Comparison of ENCODE assay signal across 17 cellular contexts in genomic region chr14:84129028-84129427, GRCh38.
DNase-seq lines count a peak whose midpoint lies in the region; ATAC-seq, FAIRE-seq and TF ChIP-seq lines count a peak whose summit lies in the region.
"Had no signal": no experiment of that assay in that cellular context is flagged by ENCODE, and none has a peak within 500 bp of the region (broad histone marks: within the 10 kb centered on the region; RNA-seq: fewer than 3 reads in every experiment).

No MANE protein-coding gene starts in this region.

- no peak overlapping the region for H2BK120ac ChIP-seq in H1 (replicated peaks; ENCODE audit: low read depth, low read length)

- H3K27me3 ChIP-seq in H1 (replicated peaks in 1 of 4; ENCODE audit: control insufficient read depth in 3 of 4, extremely low read depth in 1 of 4, insufficient read depth in 3 of 4, low read length in 3 of 4) = no peaks in the 10 kb centered on the region
- H3K27me3 ChIP-seq: heart right ventricle had no signal

- peak; percentile 46 to 64 for ATAC-seq in stimulated activated naive B cell treated with anti-CD40 and anti-IgM and Interleukin-4, amounts not matched to agents 10 μg/mL and 1 μg/mL and 100 μg/mL, for 72 hours (replicated peaks)
- ATAC-seq in GM21529 (IDR thresholded peaks at IDR 0.05; ENCODE audit: unreplicated experiment) = no peak
- ATAC-seq in GM19324 (IDR thresholded peaks at IDR 0.05; ENCODE audit: low FRiP score, unreplicated experiment) = no peak
- ATAC-seq: heart right ventricle; naive thymus-derived CD4-positive, alpha-beta T cell had no signal

- no peak for TF ChIP-seq POLR2A in H1 (IDR thresholded peaks at IDR 0.05; ENCODE audit: control extremely low read depth in 1 of 2, low read depth in 2 of 2, low read length in 2 of 2)

- no peak overlapping the region for H4K91ac ChIP-seq in H1 (replicated peaks; ENCODE audit: insufficient read length, low read length)

- TF ChIP-seq RAD21 in H1 (IDR thresholded peaks at IDR 0.05 in 1 of 2, conservative IDR thresholded peaks at IDR 0.05 in 1 of 2; ENCODE audit: low read depth in 2 of 2, low read length in 2 of 2) = no peak

- no peaks in the 10 kb centered on the region for H3K9me3 Mint-ChIP-seq in stimulated activated naive B cell treated with anti-CD40 and anti-IgM and Interleukin-4, amounts not matched to agents 10 μg/mL and 1 μg/mL and 100 μg/mL, for 72 hours
- H3K9me3 Mint-ChIP-seq: activated CD4-positive, alpha-beta T cell treated with anti-CD3 and anti-CD28 coated beads, Interleukin-2, amount 10 ng/mL, durations not matched to agents 24 days and 14 days had no signal

- H3K4me1 ChIP-seq in H1 (replicated peaks in 1 of 4; ENCODE audit: control insufficient read depth in 3 of 4, insufficient read depth in 4 of 4, low read length in 3 of 4) = no peaks in the 10 kb centered on the region
- H3K4me1 ChIP-seq: heart right ventricle had no signal

- no peak overlapping the region for H3K4me3 ChIP-seq in H1 (ENCODE audit: extremely low read depth in 1 of 4, insufficient read depth in 2 of 4, low read depth in 3 of 4, low read length in 4 of 4)
- H3K4me3 ChIP-seq: heart right ventricle, prostate gland, SK-N-MC had no signal

- H3K4me2 ChIP-seq in H1 (ENCODE audit: insufficient read depth in 1 of 2, low read depth in 2 of 2, low read length in 2 of 2) = no peak overlapping the region

- POLR2A ChIA-PET in H1 (lab: Charles Lee; ENCODE audit: partially characterized antibody) = no interaction called here

- no peaks in the 10 kb centered on the region for H3K4me1 Mint-ChIP-seq in stimulated activated naive B cell treated with anti-CD40 and anti-IgM and Interleukin-4, amounts not matched to agents 10 μg/mL and 1 μg/mL and 100 μg/mL, for 72 hours
- H3K4me1 Mint-ChIP-seq: activated CD4-positive, alpha-beta T cell treated with anti-CD3 and anti-CD28 coated beads, Interleukin-2, amount 10 ng/mL, durations not matched to agents 24 days and 14 days; naive thymus-derived CD4-positive, alpha-beta T cell had no signal

- no peaks in the 10 kb centered on the region for H3K9me3 ChIP-seq in H1 (ENCODE audit: insufficient read depth in 2 of 2, low read depth in 1 of 2, low read length in 1 of 2)
- H3K9me3 ChIP-seq: Caco-2, heart right ventricle, prostate gland had no signal

- H3K27me3 Mint-ChIP-seq in stimulated activated naive B cell treated with anti-CD40 and anti-IgM and Interleukin-4, amounts not matched to agents 10 μg/mL and 1 μg/mL and 100 μg/mL, for 72 hours = no peaks in the 10 kb centered on the region
- H3K27me3 Mint-ChIP-seq: activated CD4-positive, alpha-beta T cell treated with anti-CD3 and anti-CD28 coated beads, Interleukin-2, amount 10 ng/mL, durations not matched to agents 24 days and 14 days; naive thymus-derived CD4-positive, alpha-beta T cell had no signal

- H3K56ac ChIP-seq in H1 (replicated peaks; ENCODE audit: insufficient read length, low read depth, low read length) = no peak overlapping the region

- no peak for FAIRE-seq in H1 (lab: Jason Lieb, UNC)

- H2BK15ac ChIP-seq in H1 (ENCODE audit: low read length) = no peak overlapping the region

- no peak overlapping the region for H4K8ac ChIP-seq in H1 (ENCODE audit: extremely low read depth, insufficient read depth, low read length)

- H3K36me3 Mint-ChIP-seq in stimulated activated naive B cell treated with anti-CD40 and anti-IgM and Interleukin-4, amounts not matched to agents 10 μg/mL and 1 μg/mL and 100 μg/mL, for 72 hours = no peaks in the 10 kb centered on the region
- H3K36me3 Mint-ChIP-seq: naive thymus-derived CD4-positive, alpha-beta T cell had no signal

- 67% methylated on average over 5 of the region's 5 CpGs; no CpG with 5 or more reads in 1 of the 2 experiments for WGBS in H1 (ENCODE audit: extremely low coverage in 1 of 2, insufficient coverage in 1 of 2, insufficient read length in 1 of 2, insufficient replicate concordance in 2 of 2, low coverage in 1 of 2, low lambda C conversion rate in 2 of 2, missing lambda C conversion rate in 1 of 2), 2 experiments

- H3K9ac ChIP-seq in H1 (replicated peaks in 1 of 4; ENCODE audit: extremely low read depth in 1 of 4, low read depth in 3 of 4, low read length in 3 of 4) = no peak overlapping the region

- H3K27ac Mint-ChIP-seq in stimulated activated naive B cell treated with anti-CD40 and anti-IgM and Interleukin-4, amounts not matched to agents 10 μg/mL and 1 μg/mL and 100 μg/mL, for 72 hours = no peak overlapping the region
- H3K27ac Mint-ChIP-seq: activated CD4-positive, alpha-beta T cell treated with anti-CD3 and anti-CD28 coated beads, Interleukin-2, amount 10 ng/mL, durations not matched to agents 24 days and 14 days; naive thymus-derived CD4-positive, alpha-beta T cell had no signal

- no peaks in the 10 kb centered on the region for H3K36me3 ChIP-seq in H1 (ENCODE audit: control insufficient read depth in 2 of 4, insufficient read depth in 4 of 4, low read length in 3 of 4)
- H3K36me3 ChIP-seq: heart right ventricle, prostate gland had no signal

- TF ChIP-seq EP300 in H1 (IDR thresholded peaks at IDR 0.05; ENCODE audit: borderline replicate concordance in 1 of 2, low read depth in 2 of 2, low read length in 2 of 2) = no peak

- no peak overlapping the region for H3K23ac ChIP-seq in H1 (ENCODE audit: insufficient read length)

- no peak overlapping the region for H2BK20ac ChIP-seq in H1 (ENCODE audit: low read length)

- DNase-seq in KG1 (lab: John Stamatoyannopoulos, UW) (peak; percentile 77), OCI-M1 (lab: John Stamatoyannopoulos, UW) (peak; percentile 91), H1 (ENCODE audit: low read depth in 1 of 2, low spot score in 2 of 2) (no peak), cerebellum (ENCODE audit: low spot score) (no peak)
- DNase-seq in stimulated activated naive B cell treated with anti-CD40 and anti-IgM and Interleukin-4, amounts not matched to agents 10 μg/mL and 1 μg/mL and 100 μg/mL, for 72 hours = no peak
- DNase-seq: activated CD4-positive, alpha-beta T cell treated with anti-CD3 and anti-CD28 coated beads, Interleukin-2, amount 10 ng/mL, durations not matched to agents 24 days and 14 days; activated gamma-delta T cell; amniotic stem cell; Caco-2; heart right ventricle; naive thymus-derived CD4-positive, alpha-beta T cell; NCI-H187 treated with DMSO at 0.1 percent for 48 hours; stimulated activated CD8-positive, alpha-beta memory T cell treated with anti-CD3 and anti-CD28 coated beads, Interleukin-4, amount 100 ng/mL, for 48 hours had no signal

- no peak overlapping the region for H3K18ac ChIP-seq in H1 (ENCODE audit: extremely low read depth, low read length)

- H3K14ac ChIP-seq in H1 (ENCODE audit: insufficient read length) = no peak overlapping the region

- no peaks in the 10 kb centered on the region for H3K79me1 ChIP-seq in H1 (ENCODE audit: low read depth, low read length)

- no peaks in the 10 kb centered on the region for H3K23me2 ChIP-seq in H1 (ENCODE audit: low read depth, low read length)

- peak overlapping the region; percentile 63; the same call in 1 of the 2 replicates for H2AFZ ChIP-seq in H1 (ENCODE audit: low read length)

- TF ChIP-seq CTCF in H1 (IDR thresholded peaks at IDR 0.05; ENCODE audit: control extremely low read depth in 1 of 3, insufficient read depth in 1 of 3, low read depth in 1 of 3, low read length in 3 of 3) = no peak

- H4K5ac ChIP-seq in H1 (ENCODE audit: insufficient read length, low read depth, low read length) = no peak overlapping the region

- no peak overlapping the region for H3K4me3 Mint-ChIP-seq in stimulated activated naive B cell treated with anti-CD40 and anti-IgM and Interleukin-4, amounts not matched to agents 10 μg/mL and 1 μg/mL and 100 μg/mL, for 72 hours
- H3K4me3 Mint-ChIP-seq: activated CD4-positive, alpha-beta T cell treated with anti-CD3 and anti-CD28 coated beads, Interleukin-2, amount 10 ng/mL, durations not matched to agents 24 days and 14 days; naive thymus-derived CD4-positive, alpha-beta T cell had no signal

- H2BK5ac ChIP-seq in H1 (ENCODE audit: low read depth, low read length) = no peak overlapping the region

- H2AK5ac ChIP-seq in H1 (ENCODE audit: low read depth, low read length) = no peak overlapping the region

- H4K20me1 ChIP-seq in H1 (replicated peaks in 1 of 2; ENCODE audit: control insufficient read depth in 1 of 2, insufficient read depth in 2 of 2, low read length in 2 of 2) = no peaks in the 10 kb centered on the region

- no peak overlapping the region for H2BK12ac ChIP-seq in H1 (ENCODE audit: low read depth, low read length)

- H3K4ac ChIP-seq in H1 (replicated peaks; ENCODE audit: insufficient read length, low read depth, low read length) = no peak overlapping the region

- CTCF ChIA-PET in H1 (lab: Charles Lee; ENCODE audit: partially characterized antibody) = no interaction called here

- H3K27ac ChIP-seq in H1 (ENCODE audit: low read depth, low read length) = no peak overlapping the region
- H3K27ac ChIP-seq: heart right ventricle, prostate gland, SK-N-MC had no signal

- no peaks in the 10 kb centered on the region for H3K79me2 ChIP-seq in H1 (ENCODE audit: control insufficient read depth in 1 of 2, insufficient read depth in 2 of 2, low read length in 2 of 2)

TF ChIP-seq in H1, 55 proteins besides CTCF, POLR2A, EP300 and RAD21:
- TF ChIP-seq ATF3 (IDR thresholded peaks at IDR 0.05; ENCODE audit: insufficient read depth, low read depth, low read length) (no peak), HDAC6 (IDR thresholded peaks at IDR 0.05; ENCODE audit: low read depth, low read length) (no peak), KDM1A (IDR thresholded peaks at IDR 0.05; ENCODE audit: borderline replicate concordance, low read length) (no peak), SIRT6 (IDR thresholded peaks at IDR 0.05; ENCODE audit: low read length) (no peak), YY1 (IDR thresholded peaks at IDR 0.05; ENCODE audit: low read depth, low read length) (no peak), RBBP5 (IDR thresholded peaks at IDR 0.05; ENCODE audit: borderline replicate concordance, low read depth, low read length) (no peak), BCL11A (IDR thresholded peaks at IDR 0.05; ENCODE audit: low read depth in 2 of 2, low read length in 2 of 2) (no peak), TAF7 (optimal IDR thresholded peaks at IDR 0.05; ENCODE audit: borderline replicate concordance, low read depth, low read length) (no peak), TBP (IDR thresholded peaks at IDR 0.05; ENCODE audit: low read depth, low read length) (no peak), USF2 (IDR thresholded peaks at IDR 0.05; ENCODE audit: low read length) (no peak)
TF ChIP-seq in H1: peak in this region for 0.

Comparison
In these comparisons a context has a peak if more than half of its experiments do, and no peak if none do; other contexts are left out.
1. DNase-seq: peak in KG1 (single experiment) and OCI-M1 (single experiment); none in H1 (0 of 2), stimulated activated naive B cell treated with anti-CD40 and anti-IgM and Interleukin-4, amounts not matched to agents 10 μg/mL and 1 μg/mL and 100 μg/mL, for 72 hours (single experiment) and cerebellum (single experiment).
2. ATAC-seq: peak in stimulated activated naive B cell treated with anti-CD40 and anti-IgM and Interleukin-4, amounts not matched to agents 10 μg/mL and 1 μg/mL and 100 μg/mL, for 72 hours (2 of 2); none in GM21529 (single experiment) and GM19324 (single experiment).